14 cellular contexts compared by ENCODE assay signal in genomic region chr17:63966646-63967265, GRCh38. TPM values are rescaled to one million over a fixed set of nuclear protein-coding genes. Genes with fewer than 3 reads are reported as not detected.
DNase-seq lines count a peak whose midpoint lies in the region; ATAC-seq lines count a peak whose summit lies in the region.
"Had no signal": no experiment of that assay in that cellular context is flagged by ENCODE, and none has a peak within 500 bp of the region (broad histone marks: within the 10 kb centered on the region; RNA-seq: fewer than 3 reads in every experiment).

No MANE protein-coding gene starts in this region.

- H3K4me3 Mint-ChIP-seq in activated T-cell treated with anti-CD3 and anti-CD28 coated beads, Interleukin-2, amount 50 U/mL, for 4 hours, result no peak overlapping the region
- peak overlapping the region; percentile 4 for H3K4me3 Mint-ChIP-seq in activated naive CD8-positive, alpha-beta T cell
- peak overlapping the region in 1 of 2 donors; percentile 27 for H3K4me3 Mint-ChIP-seq in stimulated activated naive CD8-positive, alpha-beta T cell treated with anti-CD3 and anti-CD28 coated beads, Interleukin-15, amount 100 ng/mL, for 72 hours

- DNase-seq in activated T-cell treated with anti-CD3 and anti-CD28 coated beads, Interleukin-2, amount 50 U/mL, for 4 hours, result no peak
- DNase-seq in activated T-cell treated with anti-CD3 and anti-CD28 coated beads for 4 hours (no peak), NCI-H128 (lab: John Stamatoyannopoulos, UW; ENCODE audit: unreplicated experiment) (no peak), AG08395 (ENCODE audit: low spot score) (no peak), NCI-H1436 treated with DMSO at 0.1 percent for 48 hours (lab: John Stamatoyannopoulos, UW) (no peak)
- DNase-seq in stimulated activated naive CD8-positive, alpha-beta T cell treated with anti-CD3 and anti-CD28 coated beads, Interleukin-15, amount 100 ng/mL, for 72 hours, result peak; percentile 46 to 68
- DNase-seq: adrenal gland, DMS79, upper lobe of right lung, WERI-Rb-1 had no signal

- no peaks in the 10 kb centered on the region for H3K36me3 Mint-ChIP-seq in activated T-cell treated with anti-CD3 and anti-CD28 coated beads, Interleukin-2, amount 50 U/mL, for 4 hours (ENCODE audit: insufficient read depth)
- no peaks in the 10 kb centered on the region for H3K36me3 Mint-ChIP-seq in activated naive CD8-positive, alpha-beta T cell

- peaks cover 12% of the 10 kb centered on the region for H3K4me1 Mint-ChIP-seq in activated T-cell treated with anti-CD3 and anti-CD28 coated beads, Interleukin-2, amount 50 U/mL, for 4 hours (ENCODE audit: low read depth)
- H3K4me1 Mint-ChIP-seq in activated naive CD8-positive, alpha-beta T cell (ENCODE audit: low read depth), result peaks cover 13% of the 10 kb centered on the region
- H3K4me1 Mint-ChIP-seq in stimulated activated naive CD8-positive, alpha-beta T cell treated with anti-CD3 and anti-CD28 coated beads, Interleukin-15, amount 100 ng/mL, for 72 hours, result peaks cover 28% of the 10 kb centered on the region

- H3K9me3 Mint-ChIP-seq in activated T-cell treated with anti-CD3 and anti-CD28 coated beads, Interleukin-2, amount 50 U/mL, for 4 hours, result no peaks in the 10 kb centered on the region
- H3K9me3 Mint-ChIP-seq in activated naive CD8-positive, alpha-beta T cell (ENCODE audit: low read depth), result no peaks in the 10 kb centered on the region
- no peaks in the 10 kb centered on the region for H3K9me3 Mint-ChIP-seq in stimulated activated naive CD8-positive, alpha-beta T cell treated with anti-CD3 and anti-CD28 coated beads, Interleukin-15, amount 100 ng/mL, for 72 hours

- no peaks in the 10 kb centered on the region for H3K27me3 Mint-ChIP-seq in activated T-cell treated with anti-CD3 and anti-CD28 coated beads, Interleukin-2, amount 50 U/mL, for 4 hours (ENCODE audit: low read depth)
- no peaks in the 10 kb centered on the region for H3K27me3 Mint-ChIP-seq in activated naive CD8-positive, alpha-beta T cell
- H3K27me3 Mint-ChIP-seq in stimulated activated naive CD8-positive, alpha-beta T cell treated with anti-CD3 and anti-CD28 coated beads, Interleukin-15, amount 100 ng/mL, for 72 hours, result no peaks in the 10 kb centered on the region

- H3K27ac Mint-ChIP-seq in activated naive CD8-positive, alpha-beta T cell, result no peak overlapping the region
- no peak overlapping the region for H3K27ac Mint-ChIP-seq in stimulated activated naive CD8-positive, alpha-beta T cell treated with anti-CD3 and anti-CD28 coated beads, Interleukin-15, amount 100 ng/mL, for 72 hours

- ATAC-seq in activated T-cell treated with anti-CD3 and anti-CD28 coated beads, Interleukin-2, amount 50 U/mL, for 4 hours, result peak; percentile 74 to 91
- peak; percentile 67 for ATAC-seq in HG02981 (IDR thresholded peaks at IDR 0.05; ENCODE audit: unreplicated experiment)
- peak; percentile 97 for ATAC-seq in stimulated activated naive CD8-positive, alpha-beta T cell treated with anti-CD3 and anti-CD28 coated beads, Interleukin-15, amount 100 ng/mL, for 72 hours
- ATAC-seq: upper lobe of right lung had no signal

RNA-seq across cellular contexts. Expression of gene SCN4A, which starts 6.0 kb away (rescaled TPM):
- total RNA-seq in activated T-cell treated with anti-CD3 and anti-CD28 coated beads, Interleukin-2, amount 50 U/mL, for 4 hours, result under 1 TPM in 2 of 3 donors, not detected in 1; 0.05 to 0.14 TPM
- total RNA-seq: upper lobe of right lung had no signal

RNA-seq across cellular contexts. Expression of gene PRR29, which starts 31.4 kb away (rescaled TPM):
- total RNA-seq in activated T-cell treated with anti-CD3 and anti-CD28 coated beads, Interleukin-2, amount 50 U/mL, for 4 hours, result under 1 TPM in 1 of 3 donors, not detected in 2; 0.16 TPM

RNA-seq across cellular contexts. Expression of gene CD79B, which starts 34.6 kb away (rescaled TPM):
- 10 to 100 TPM; 15.3 to 21.6 (median 17.1) TPM for total RNA-seq in activated T-cell treated with anti-CD3 and anti-CD28 coated beads, Interleukin-2, amount 50 U/mL, for 4 hours

RNA-seq across cellular contexts. Expression of gene GH1, which starts 48.1 kb away (rescaled TPM):
- total RNA-seq in activated T-cell treated with anti-CD3 and anti-CD28 coated beads, Interleukin-2, amount 50 U/mL, for 4 hours, result not detected
- total RNA-seq: adrenal gland, dermis microvascular lymphatic vessel endothelial cell, right atrium auricular region, upper lobe of right lung had no signal

RNA-seq across cellular contexts. Expression of gene ICAM2, which starts 53.7 kb away (rescaled TPM):
- 10 to 100 TPM; 67.0 to 88.9 (median 77.1) TPM for total RNA-seq in activated T-cell treated with anti-CD3 and anti-CD28 coated beads, Interleukin-2, amount 50 U/mL, for 4 hours

Comparison
In these comparisons a context has a peak if more than half of its experiments do, and no peak if none do; other contexts are left out.
1. DNase-seq: peak in stimulated activated naive CD8-positive, alpha-beta T cell treated with anti-CD3 and anti-CD28 coated beads, Interleukin-15, amount 100 ng/mL, for 72 hours (2 of 2); none in activated T-cell treated with anti-CD3 and anti-CD28 coated beads, Interleukin-2, amount 50 U/mL, for 4 hours (single experiment), activated T-cell treated with anti-CD3 and anti-CD28 coated beads for 4 hours (single experiment), NCI-H128 (single experiment), AG08395 (single experiment) and NCI-H1436 treated with DMSO at 0.1 percent for 48 hours (single experiment).
2. Peak in every context shown above with its lines, with median percentiles within 50 percentile points of each other: ATAC-seq.